23 cellular contexts compared by ENCODE assay signal in the genomic region with DNA sequence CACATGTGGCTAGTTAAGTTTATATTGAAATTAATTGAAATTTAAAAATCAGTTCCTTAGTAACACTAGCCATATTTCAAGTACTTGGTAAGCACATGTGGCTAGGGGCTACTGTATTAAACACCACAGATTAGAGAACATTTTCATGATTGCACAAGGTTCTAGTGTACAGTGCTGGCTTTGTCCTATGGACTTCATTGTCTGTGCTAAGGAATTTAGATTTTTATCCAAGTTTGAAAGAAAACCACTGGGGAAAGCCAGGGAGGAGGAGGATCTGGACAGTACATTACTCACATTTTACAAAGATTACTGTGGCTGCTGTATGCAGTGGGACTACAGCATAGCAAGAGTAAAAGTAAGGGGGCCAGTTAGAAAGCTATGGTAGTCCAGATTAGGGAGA. TPM values are rescaled to one million over a fixed set of nuclear protein-coding genes. Genes with fewer than 3 reads are reported as not detected.
"Had no signal": no experiment of that assay in that cellular context is flagged by ENCODE, and none has a peak within 500 bp of the region (broad histone marks: within the 10 kb centered on the region; RNA-seq: fewer than 3 reads in every experiment).

No MANE protein-coding gene starts in this region.

- H3K4me3 ChIP-seq: cardiac muscle cell, gastroesophageal sphincter, heart right ventricle, thyroid gland had no signal

- ATAC-seq: activated CD8-positive, alpha-beta T cell treated with anti-CD3 and anti-CD28 coated beads for 36 hours; activated naive CD4-positive, alpha-beta T cell treated with anti-CD3 and anti-CD28 coated beads, Interleukin-2, amount 50 U/mL, for 72 hours; esophagus mucosa; gastroesophageal sphincter; heart right ventricle; left lobe of liver; natural killer cell; stimulated activated naive B cell treated with anti-CD40 and anti-IgM and Interleukin-4, amounts not matched to agents 10 μg/mL and 1 μg/mL and 100 μg/mL, for 72 hours had no signal

- H3K36me3 ChIP-seq: cardiac muscle cell, gastroesophageal sphincter, heart right ventricle, neutrophil, thyroid gland had no signal

- H3K9me3 ChIP-seq: gastroesophageal sphincter, neutrophil, thyroid gland had no signal

- H3K27ac ChIP-seq: cardiac muscle cell, gastroesophageal sphincter, heart right ventricle, neutrophil, thyroid gland had no signal

- H3K4me1 ChIP-seq: gastroesophageal sphincter, heart right ventricle, thyroid gland had no signal

- DNase-seq: activated B cell treated with CpG ODN at 0.5 μM for 24 hours; activated CD4-positive, alpha-beta T cell treated with anti-CD3 and anti-CD28 coated beads for 48 hours; activated CD8-positive, alpha-beta T cell treated with anti-CD3 and anti-CD28 coated beads for 36 hours; activated gamma-delta T cell; activated T-cell treated with anti-CD3 and anti-CD28 coated beads, Interleukin-2, amount 50 U/mL, for 48 hours; heart right ventricle; islet precursor cell; natural killer cell; posterior cingulate gyrus; stimulated activated CD4-positive, alpha-beta T cell treated with anti-CD3 and anti-CD28 coated beads, Interleukin-15, amount 100 ng/mL, for 24 hours; stimulated activated CD4-positive, alpha-beta T cell treated with anti-CD3 and anti-CD28 coated beads, Interleukin-4, amount 100 ng/mL, for 1 hour; stimulated activated naive B cell treated with anti-CD40 and anti-IgM and Interleukin-4, amounts not matched to agents 10 μg/mL and 1 μg/mL and 100 μg/mL, for 72 hours; T-helper 2 cell; thyroid gland had no signal

- FAIRE-seq: colon, TTC549, urothelium cell line had no signal

- H3K27me3 ChIP-seq: cardiac muscle cell, gastroesophageal sphincter, neutrophil, thyroid gland had no signal

RNA-seq across cellular contexts. Expression of a gene that starts 13.9 kb away (rescaled TPM):
- total RNA-seq: activated CD8-positive, alpha-beta T cell treated with anti-CD3 and anti-CD28 coated beads for 36 hours; activated naive CD4-positive, alpha-beta T cell treated with anti-CD3 and anti-CD28 coated beads, Interleukin-2, amount 50 U/mL, for 72 hours; natural killer cell had no signal
